Comparison of ENCODE assay signal across 33 cellular contexts in the genomic region with DNA sequence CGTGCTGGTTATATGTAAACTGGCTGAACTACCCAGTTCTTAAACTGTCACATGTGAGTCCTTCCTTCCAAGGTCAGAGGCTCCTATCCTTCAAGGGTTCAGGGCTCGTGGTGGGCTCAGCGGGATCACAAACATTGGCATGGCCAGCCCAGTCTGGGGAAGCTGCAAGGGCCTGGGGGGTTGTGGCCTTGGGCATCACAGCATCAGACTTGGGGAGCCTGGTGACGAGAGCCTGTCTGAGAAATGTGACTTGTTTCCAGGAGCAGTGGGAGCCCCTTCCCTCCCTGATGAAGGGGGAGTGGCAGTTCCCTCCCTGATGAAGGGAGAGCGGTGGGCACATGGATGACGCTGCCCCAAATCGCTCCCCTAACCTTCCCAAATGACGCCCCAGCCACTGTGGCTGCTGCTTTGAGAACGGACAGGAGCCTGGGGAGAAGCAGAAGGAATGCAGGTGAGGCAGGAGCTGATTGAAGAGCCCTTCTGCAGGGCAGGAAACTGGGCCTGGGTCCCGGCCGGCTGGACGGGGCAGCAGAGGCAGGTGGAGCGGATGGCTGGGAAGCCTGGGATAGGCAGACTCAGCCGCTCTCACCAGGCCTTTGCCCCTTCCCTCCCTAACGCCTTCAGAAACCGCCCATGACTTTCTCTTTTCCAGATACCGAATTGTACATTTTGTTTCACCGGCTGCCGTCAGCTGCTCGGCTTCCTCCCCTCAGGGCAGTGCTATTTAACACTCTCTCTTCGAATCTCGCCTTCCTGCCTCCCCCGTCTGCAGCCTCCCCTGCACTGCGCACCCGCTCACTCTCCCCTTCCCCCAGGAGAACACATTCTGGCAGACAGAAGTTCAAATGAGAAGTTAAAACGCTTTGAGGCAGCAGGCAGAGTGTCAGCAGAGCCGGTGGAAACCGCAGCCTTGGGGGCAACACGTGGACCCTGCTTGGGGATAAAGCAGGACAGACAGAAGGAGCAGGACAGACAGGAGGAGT.
DNase-seq lines count a peak whose midpoint lies in the region; ATAC-seq and TF ChIP-seq lines count a peak whose summit lies in the region.
"Had no signal": no experiment of that assay in that cellular context is flagged by ENCODE, and none has a peak within 500 bp of the region (broad histone marks: within the 10 kb centered on the region; RNA-seq: fewer than 3 reads in every experiment).

No MANE protein-coding gene starts in this region.

- H3K4me1 ChIP-seq in H9 (ENCODE audit: insufficient read depth, low read length) (peaks cover 15% of the 10 kb centered on the region; the same call in 1 of the 2 replicates), neural progenitor cell (no peaks in the 10 kb centered on the region)
- H3K4me1 ChIP-seq: ascending aorta, colonic mucosa had no signal

- H3K36me3 Mint-ChIP-seq in H9 (ENCODE audit: insufficient read depth in 1 of 3, low read depth in 3 of 3) (no peaks in the 10 kb centered on the region; a peak in 1 of 7 replicates), neural progenitor cell (no peaks in the 10 kb centered on the region), T-cell (no peaks in the 10 kb centered on the region)
- H3K36me3 Mint-ChIP-seq: activated naive CD8-positive, alpha-beta T cell treated with anti-CD3 and anti-CD28 coated beads, Interleukin-2, amount 10 ng/mL, durations not matched to agents 7 days and 5 days; naive thymus-derived CD8-positive, alpha-beta T cell had no signal

- intact Hi-C loops in head of caudate nucleus (cut with DNase I): no loop called here

- no peak for ATAC-seq in T-cell (replicated peaks in 1 of 4)
- ATAC-seq: naive thymus-derived CD8-positive, alpha-beta T cell had no signal

- no peak overlapping the region for H3K18ac ChIP-seq in H9 (ENCODE audit: insufficient read length, low read depth, low read length)

- H3K4me2 ChIP-seq in H9 (ENCODE audit: insufficient read depth, insufficient read length, low read length) (no peak overlapping the region), neural progenitor cell (no peak overlapping the region)
- H3K4me2 ChIP-seq: KMS-11 had no signal

- H2BK120ac ChIP-seq in H9 (ENCODE audit: low read depth, low read length, poor library complexity, severe bottlenecking): no peak overlapping the region

- H2BK5ac ChIP-seq in H9 (ENCODE audit: insufficient read length, low read length): no peak overlapping the region

- no CpG with 5 or more reads among the region's 29 CpGs for WGBS in H9 (ENCODE audit: extremely low coverage, insufficient read length, low lambda C conversion rate)

- DNase-seq in Ammon's horn (ENCODE audit: low spot score) (peak; percentile 30), H9 (no peak), head of caudate nucleus (peak in 34 of 42 donors; percentile 16 to 83 (median 52)), neural progenitor cell (ENCODE audit: low spot score) (no peak), T-cell (no peak), NCI-H2227 treated with DMSO at 0.1 percent for 48 hours (lab: John Stamatoyannopoulos, UW) (no peak), GOT3 (lab: John Stamatoyannopoulos, UW) (no peak)
- no peak for DNase-seq in stimulated activated CD4-positive, alpha-beta T cell treated with anti-CD3 and anti-CD28 coated beads, Interleukin-4, amount 100 ng/mL, for 24 hours
- DNase-seq: activated CD4-positive, alpha-beta T cell treated with anti-CD3 and anti-CD28 coated beads for 4 hours; activated CD8-positive, alpha-beta memory T cell treated with anti-CD3 and anti-CD28 coated beads for 24 hours; activated gamma-delta T cell; activated naive CD8-positive, alpha-beta T cell treated with anti-CD3 and anti-CD28 coated beads, Interleukin-2, amount 10 ng/mL, durations not matched to agents 7 days and 5 days; colonic mucosa; DMS 273 treated with DMSO at 0.1 percent for 48 hours; effector CD8-positive, alpha-beta T cell; EL; HCEC 1CT; MG63; NCI-H2029 treated with DMSO at 0.1 percent for 48 hours; NCI-H226; NCI-H526 treated with DMSO at 0.1 percent for 48 hours; SHP77; small intestine; stimulated activated CD4-positive, alpha-beta T cell treated with anti-CD3 and anti-CD28 coated beads, Interleukin-1b, Interleukin-23, amount 100 ng/mL, for 48 hours; T-helper 9 cell had no signal

- no peak overlapping the region for H2AK5ac ChIP-seq in H9 (ENCODE audit: insufficient read length, low read length)

- no peak overlapping the region for H4K91ac ChIP-seq in H9 (ENCODE audit: insufficient read length, low read depth, low read length)

- no peak overlapping the region for H3K23ac ChIP-seq in H9 (ENCODE audit: insufficient read length, low read depth, low read length)

- TF ChIP-seq CTCF in H9 (conservative IDR thresholded peaks at IDR 0.05): no peak
- TF ChIP-seq CTCF in neural progenitor cell (IDR thresholded peaks at IDR 0.05): no peak

- H3K9me3 ChIP-seq in H9 (ENCODE audit: control insufficient read depth, low read depth, low read length): no peaks in the 10 kb centered on the region
- no peaks in the 10 kb centered on the region for H3K9me3 ChIP-seq in neural progenitor cell (ENCODE audit: low read depth)
- H3K9me3 ChIP-seq: ascending aorta, colonic mucosa, MG63, ovary had no signal

- no peak overlapping the region for H3T11ph ChIP-seq in H9 (ENCODE audit: low read length)

- no peak overlapping the region for H3K4ac ChIP-seq in H9 (ENCODE audit: low read depth, low read length)

- H4K5ac ChIP-seq in H9 (ENCODE audit: insufficient read length, low read depth, low read length): no peak overlapping the region

- no peak overlapping the region for H3K27ac ChIP-seq in H9 (ENCODE audit: insufficient read length, low read depth, low read length)
- no peak overlapping the region for H3K27ac ChIP-seq in neural progenitor cell
- H3K27ac ChIP-seq: ascending aorta, colonic mucosa, KMS-11, ovary, VCaP had no signal

- peak overlapping the region; percentile 24; the same call in 1 of the 2 replicates for H3K14ac ChIP-seq in H9 (ENCODE audit: insufficient read depth, low read length)

- H2AFZ ChIP-seq in H9 (ENCODE audit: low read length) (no peak overlapping the region), neural progenitor cell (replicated peaks) (no peak overlapping the region)

- no peaks in the 10 kb centered on the region for H3K79me1 ChIP-seq in H9 (ENCODE audit: insufficient read depth, low read depth, low read length, poor library complexity, severe bottlenecking)

- H2BK15ac ChIP-seq in H9 (ENCODE audit: low read depth, low read length): no peak overlapping the region

- no peak overlapping the region for H3K56ac ChIP-seq in H9 (ENCODE audit: insufficient read length, low read depth, low read length)

- peaks cover 35% of the 10 kb centered on the region for H3K27me3 Mint-ChIP-seq in H9 (ENCODE audit: low read depth)
- H3K27me3 Mint-ChIP-seq in neural progenitor cell (ENCODE audit: insufficient read depth, low read depth): peaks cover 8% of the 10 kb centered on the region
- peaks cover 7 to 17% of the 10 kb centered on the region in 2 donors for H3K27me3 Mint-ChIP-seq in T-cell

- H3K4me3 ChIP-seq in neural progenitor cell: no peak overlapping the region
- H3K4me3 ChIP-seq: ascending aorta, colonic mucosa, lung, MG63, ovary had no signal

- H2BK20ac ChIP-seq in H9 (ENCODE audit: low read depth, low read length, poor library complexity, severe bottlenecking): no peak overlapping the region

- H3K27ac Mint-ChIP-seq in H9: no peak overlapping the region; a peak in 1 of 7 replicates
- peak overlapping the region; percentile 21 for H3K27ac Mint-ChIP-seq in neural progenitor cell
- no peak overlapping the region for H3K27ac Mint-ChIP-seq in T-cell
- H3K27ac Mint-ChIP-seq: activated naive CD8-positive, alpha-beta T cell treated with anti-CD3 and anti-CD28 coated beads, Interleukin-2, amount 10 ng/mL, durations not matched to agents 7 days and 5 days; B cell; stimulated activated naive CD8-positive, alpha-beta T cell treated with anti-CD3 and anti-CD28 coated beads, Interleukin-15, Interleukin-2, amounts not matched to agents 100 ng/mL and 50 ng/mL, for 24 hours had no signal

- no peaks in the 10 kb centered on the region for H3K36me3 ChIP-seq in neural progenitor cell
- H3K36me3 ChIP-seq: ascending aorta, colonic mucosa, MG63, ovary had no signal

- no peaks in the 10 kb centered on the region for H3K79me2 ChIP-seq in H9 (ENCODE audit: insufficient read depth, low read length)
- H3K79me2 ChIP-seq in neural progenitor cell (ENCODE audit: low read depth): no peaks in the 10 kb centered on the region

- POLR2A ChIA-PET in T-cell (lab: Charles Lee): no interaction called here

- H3K9ac ChIP-seq in H9 (ENCODE audit: extremely low read depth, insufficient read length, low read length) (no peak overlapping the region), neural progenitor cell (no peak overlapping the region)
- H3K9ac ChIP-seq: KMS-11 had no signal

- CTCF ChIA-PET in T-cell (lab: Charles Lee): no interaction called here

- H3K27me3 ChIP-seq in H9 (ENCODE audit: insufficient read depth, low read length): peaks cover 2% of the 10 kb centered on the region; the same call in 1 of the 2 replicates
- H3K27me3 ChIP-seq in neural progenitor cell: peaks cover 10% of the 10 kb centered on the region
- H3K27me3 ChIP-seq: ascending aorta, colonic mucosa, ovary had no signal

- no peak overlapping the region for H2BK12ac ChIP-seq in H9 (ENCODE audit: insufficient read length, low read depth, low read length)

- H3K9me3 Mint-ChIP-seq in H9 (no peaks in the 10 kb centered on the region; a peak in 1 of 5 replicates), neural progenitor cell (no peaks in the 10 kb centered on the region), T-cell (no peaks in the 10 kb centered on the region)
- H3K9me3 Mint-ChIP-seq: activated naive CD8-positive, alpha-beta T cell treated with anti-CD3 and anti-CD28 coated beads, Interleukin-2, amount 10 ng/mL, durations not matched to agents 7 days and 5 days; naive thymus-derived CD8-positive, alpha-beta T cell; stimulated activated naive CD8-positive, alpha-beta T cell treated with anti-CD3 and anti-CD28 coated beads, Interleukin-15, Interleukin-2, amounts not matched to agents 100 ng/mL and 50 ng/mL, for 24 hours had no signal

- H3K4me1 Mint-ChIP-seq in H9 (peaks cover 32 to 39% of the 10 kb centered on the region in 2 experiments), neural progenitor cell (peaks cover 15% of the 10 kb centered on the region), T-cell (no peaks in the 10 kb centered on the region)
- H3K4me1 Mint-ChIP-seq: activated naive CD8-positive, alpha-beta T cell treated with anti-CD3 and anti-CD28 coated beads, Interleukin-2, amount 10 ng/mL, durations not matched to agents 7 days and 5 days; B cell had no signal

- H3K4me3 Mint-ChIP-seq in H9 (peak overlapping the region in 1 of 2 experiments; percentile 5; a peak in 2 of 5 replicates), neural progenitor cell (no peak overlapping the region), T-cell (no peak overlapping the region)
- H3K4me3 Mint-ChIP-seq: activated naive CD8-positive, alpha-beta T cell treated with anti-CD3 and anti-CD28 coated beads, Interleukin-2, amount 10 ng/mL, durations not matched to agents 7 days and 5 days; B cell; naive thymus-derived CD8-positive, alpha-beta T cell; stimulated activated naive CD8-positive, alpha-beta T cell treated with anti-CD3 and anti-CD28 coated beads, Interleukin-15, Interleukin-2, amounts not matched to agents 100 ng/mL and 50 ng/mL, for 24 hours had no signal

- no peak overlapping the region for H4K8ac ChIP-seq in H9 (replicated peaks; ENCODE audit: insufficient read length, low read depth, low read length)

- H4K20me1 ChIP-seq in H9 (ENCODE audit: control insufficient read depth, insufficient read depth, insufficient read length) (no peaks in the 10 kb centered on the region), neural progenitor cell (ENCODE audit: low read depth) (no peaks in the 10 kb centered on the region)

- no peaks in the 10 kb centered on the region for H3K23me2 ChIP-seq in H9 (ENCODE audit: insufficient read length, low read depth, low read length, poor library complexity, severe bottlenecking)

- no peaks in the 10 kb centered on the region for H3F3A ChIP-seq in neural progenitor cell (ENCODE audit: low read depth)

Comparison
In these comparisons a context has a peak if more than half of its experiments do, and no peak if none do; other contexts are left out.
1. DNase-seq: peak in Ammon's horn (single experiment) and head of caudate nucleus (34 of 42); none in H9 (single experiment), neural progenitor cell (single experiment), T-cell (0 of 34), NCI-H2227 treated with DMSO at 0.1 percent for 48 hours (single experiment), stimulated activated CD4-positive, alpha-beta T cell treated with anti-CD3 and anti-CD28 coated beads, Interleukin-4, amount 100 ng/mL, for 24 hours (single experiment) and GOT3 (single experiment).